Comparison of ENCODE assay signal across 26 cellular contexts in genomic region chr6:13076575-13076974, GRCh38.
"Had no signal": no experiment of that assay in that cellular context is flagged by ENCODE, and none has a peak within 500 bp of the region (broad histone marks: within the 10 kb centered on the region; RNA-seq: fewer than 3 reads in every experiment).

No MANE protein-coding gene starts in this region.

- H3K27me3 ChIP-seq: neutrophil, stomach, thyroid gland, upper lobe of left lung, vagina had no signal

- H3K36me3 ChIP-seq: lower lobe of right lung, neutrophil, stomach, thyroid gland, upper lobe of left lung, vagina had no signal

- H3K36me3 Mint-ChIP-seq: activated naive CD4-positive, alpha-beta T cell treated with anti-CD3 and anti-CD28 coated beads, Interleukin-2, amount 50 U/mL, for 24 hours; natural killer cell treated with Interleukin-12 subunit alpha and Interleukin-12 subunit beta and Interleukin-15 and Interleukin-18, amount 100 ng/mL, for 72 hours; stimulated activated naive B cell treated with anti-CD40 and anti-IgM and Interleukin-4, amounts not matched to agents 10 μg/mL and 1 μg/mL and 100 μg/mL, for 72 hours; T-cell had no signal

- H3K9me3 Mint-ChIP-seq: activated naive CD4-positive, alpha-beta T cell treated with anti-CD3 and anti-CD28 coated beads, Interleukin-2, amount 50 U/mL, for 24 hours; activated naive CD8-positive, alpha-beta T cell treated with anti-CD3 and anti-CD28 coated beads, Interleukin-2, amount 50 U/mL, for 24 hours; natural killer cell treated with Interleukin-12 subunit alpha and Interleukin-12 subunit beta and Interleukin-15 and Interleukin-18, amount 100 ng/mL, for 72 hours; stimulated activated naive B cell treated with anti-CD40 and anti-IgM and Interleukin-4, amounts not matched to agents 10 μg/mL and 1 μg/mL and 100 μg/mL, for 72 hours; T-cell had no signal

- H3K27ac ChIP-seq: lower lobe of right lung, neutrophil, stomach, upper lobe of left lung, vagina had no signal

- H3K27me3 Mint-ChIP-seq: stimulated activated naive B cell treated with anti-CD40 and anti-IgM and Interleukin-4, amounts not matched to agents 10 μg/mL and 1 μg/mL and 100 μg/mL, for 72 hours had no signal

- H3K4me1 Mint-ChIP-seq: activated CD4-positive, alpha-beta T cell treated with anti-CD3 and anti-CD28 coated beads for 36 hours; activated naive CD4-positive, alpha-beta T cell treated with anti-CD3 and anti-CD28 coated beads, Interleukin-2, amount 50 U/mL, for 24 hours; activated naive CD8-positive, alpha-beta T cell treated with anti-CD3 and anti-CD28 coated beads, Interleukin-2, amount 50 U/mL, for 24 hours; stimulated activated naive B cell treated with anti-CD40 and anti-IgM and Interleukin-4, amounts not matched to agents 10 μg/mL and 1 μg/mL and 100 μg/mL, for 72 hours; T-cell had no signal

- H3K27ac Mint-ChIP-seq: activated CD4-positive, alpha-beta T cell treated with anti-CD3 and anti-CD28 coated beads for 36 hours; activated naive CD4-positive, alpha-beta T cell treated with anti-CD3 and anti-CD28 coated beads, Interleukin-2, amount 50 U/mL, for 24 hours; activated naive CD8-positive, alpha-beta T cell treated with anti-CD3 and anti-CD28 coated beads, Interleukin-2, amount 50 U/mL, for 24 hours; natural killer cell treated with Interleukin-12 subunit alpha and Interleukin-12 subunit beta and Interleukin-15 and Interleukin-18, amount 100 ng/mL, for 72 hours; stimulated activated naive B cell treated with anti-CD40 and anti-IgM and Interleukin-4, amounts not matched to agents 10 μg/mL and 1 μg/mL and 100 μg/mL, for 72 hours; T-cell had no signal

- DNase-seq: activated CD4-positive, alpha-beta T cell treated with anti-CD3 and anti-CD28 coated beads for 36 hours; activated CD4-positive, alpha-beta T cell treated with anti-CD3 and anti-CD28 coated beads, Interleukin-2, amount 50 U/mL, for 4 hours; activated CD4-positive, CD25-positive, alpha-beta regulatory T cell; activated gamma-delta T cell; activated naive CD8-positive, alpha-beta T cell treated with anti-CD3 and anti-CD28 coated beads, Interleukin-2, amount 50 U/mL, for 24 hours; amygdala; effector CD8-positive, alpha-beta T cell; foreskin fibroblast; head of caudate nucleus; hippocampal formation; left colon; lower lobe of right lung; mesenchymal stem cell; mucosa of descending colon; stimulated activated CD4-positive, alpha-beta T cell treated with anti-CD3 and anti-CD28 coated beads, Interleukin-15, amount 100 ng/mL, for 24 hours; stimulated activated CD4-positive, alpha-beta T cell treated with anti-CD3 and anti-CD28 coated beads, Interleukin-2, amount 100 ng/mL, for 24 hours; stimulated activated naive B cell treated with anti-CD40 and anti-IgM and Interleukin-4, amounts not matched to agents 10 μg/mL and 1 μg/mL and 100 μg/mL, for 72 hours; stomach; T-cell; thyroid gland; upper lobe of left lung had no signal

- H3K9me3 ChIP-seq: lower lobe of right lung, mucosa of descending colon, neutrophil, stomach, thyroid gland, upper lobe of left lung, vagina had no signal

- H3K4me1 ChIP-seq: vagina had no signal

- H3K4me3 Mint-ChIP-seq: activated CD4-positive, alpha-beta T cell treated with anti-CD3 and anti-CD28 coated beads for 36 hours; activated naive CD4-positive, alpha-beta T cell treated with anti-CD3 and anti-CD28 coated beads, Interleukin-2, amount 50 U/mL, for 24 hours; activated naive CD8-positive, alpha-beta T cell treated with anti-CD3 and anti-CD28 coated beads, Interleukin-2, amount 50 U/mL, for 24 hours; natural killer cell treated with Interleukin-12 subunit alpha and Interleukin-12 subunit beta and Interleukin-15 and Interleukin-18, amount 100 ng/mL, for 72 hours; stimulated activated naive B cell treated with anti-CD40 and anti-IgM and Interleukin-4, amounts not matched to agents 10 μg/mL and 1 μg/mL and 100 μg/mL, for 72 hours; T-cell had no signal

- ATAC-seq: activated CD4-positive, alpha-beta T cell treated with anti-CD3 and anti-CD28 coated beads for 36 hours; activated naive CD8-positive, alpha-beta T cell treated with anti-CD3 and anti-CD28 coated beads, Interleukin-2, amount 50 U/mL, for 24 hours; left colon; lower lobe of right lung; mucosa of descending colon; natural killer cell treated with Interleukin-12 subunit alpha and Interleukin-12 subunit beta and Interleukin-15 and Interleukin-18, amount 100 ng/mL, for 72 hours; stimulated activated naive B cell treated with anti-CD40 and anti-IgM and Interleukin-4, amounts not matched to agents 10 μg/mL and 1 μg/mL and 100 μg/mL, for 72 hours; T-cell had no signal

- H3K4me3 ChIP-seq: lower lobe of right lung, mucosa of descending colon, smooth muscle cell, stomach, thyroid gland, upper lobe of left lung, vagina had no signal

- H3K4me2 ChIP-seq: smooth muscle cell had no signal
